29 cellular contexts compared by ENCODE assay signal in genomic region chr7:149319376-149319775, GRCh38.
"Had no signal": no experiment of that assay in that cellular context is flagged by ENCODE, and none has a peak within 500 bp of the region (broad histone marks: within the 10 kb centered on the region; RNA-seq: fewer than 3 reads in every experiment).

No MANE protein-coding gene starts in this region.

- ATAC-seq: naive thymus-derived CD8-positive, alpha-beta T cell; natural killer cell treated with Interleukin-12 subunit alpha and Interleukin-12 subunit beta and Interleukin-15 and Interleukin-18, amount 100 ng/mL, for 72 hours; psoas muscle; right lobe of liver; stimulated activated effector memory CD8-positive, alpha-beta T cell treated with anti-CD3 and anti-CD28 coated beads, Interleukin-12 subunit alpha, Interleukin-12 subunit beta, amount 100 ng/mL, for 72 hours; stimulated activated naive B cell treated with anti-CD40 and anti-IgM and Interleukin-4, amounts not matched to agents 10 μg/mL and 1 μg/mL and 100 μg/mL, for 72 hours; upper lobe of right lung had no signal

- H3K79me2 ChIP-seq: parathyroid adenoma had no signal

- H3K4me1 Mint-ChIP-seq: neural crest cell had no signal

- H3K4me1 ChIP-seq: parathyroid adenoma, psoas muscle, sigmoid colon, thyroid gland, tibial nerve, upper lobe of right lung, uterus had no signal

- H2AFZ ChIP-seq: parathyroid adenoma had no signal

- H3K36me3 Mint-ChIP-seq: stimulated activated effector memory CD8-positive, alpha-beta T cell treated with anti-CD3 and anti-CD28 coated beads, Interleukin-12 subunit alpha, Interleukin-12 subunit beta, amount 100 ng/mL, for 72 hours; stimulated activated naive B cell treated with anti-CD40 and anti-IgM and Interleukin-4, amounts not matched to agents 10 μg/mL and 1 μg/mL and 100 μg/mL, for 72 hours; type B pancreatic cell had no signal

- DNase-seq: nephron progenitor cell; occipital lobe; ovary; posterior cingulate gyrus; psoas muscle; right cardiac atrium; right lobe of liver; sigmoid colon; small intestine; stimulated activated CD4-positive, alpha-beta T cell treated with anti-CD3 and anti-CD28 coated beads, Interleukin-15, amount 100 ng/mL, for 24 hours; stimulated activated CD4-positive, alpha-beta T cell treated with anti-CD3 and anti-CD28 coated beads, Interleukin-2, amount 100 ng/mL, for 24 hours; stimulated activated CD4-positive, alpha-beta T cell treated with anti-CD3 and anti-CD28 coated beads, Interleukin-2, amount 100 ng/mL, for 48 hours; stimulated activated CD4-positive, alpha-beta T cell treated with anti-CD3 and anti-CD28 coated beads, Interleukin-4, amount 100 ng/mL, for 24 hours; stimulated activated naive B cell treated with anti-CD40 and anti-IgM and Interleukin-4, amounts not matched to agents 10 μg/mL and 1 μg/mL and 100 μg/mL, for 72 hours; stimulated activated naive CD4-positive, alpha-beta T cell treated with Interleukin-2 at 50 U/mL for 16 hours; stomach; thyroid gland; upper lobe of right lung; uterus had no signal

- H3K9me3 ChIP-seq: ovary, psoas muscle, right lobe of liver, stomach, thoracic aorta, thyroid gland, tibial nerve, upper lobe of right lung, uterus had no signal

- FAIRE-seq: small intestine had no signal

- H3K27ac ChIP-seq: ovary, parathyroid adenoma, psoas muscle, right lobe of liver, sigmoid colon, stomach, thoracic aorta, thyroid gland, tibial nerve, upper lobe of right lung, uterus had no signal

- H3K9me3 Mint-ChIP-seq: natural killer cell treated with Interleukin-12 subunit alpha and Interleukin-12 subunit beta and Interleukin-15 and Interleukin-18, amount 100 ng/mL, for 72 hours; stimulated activated naive CD8-positive, alpha-beta T cell treated with anti-CD3 and anti-CD28 coated beads, Interleukin-15, Interleukin-2, amounts not matched to agents 100 ng/mL and 50 ng/mL, for 24 hours had no signal

- H3K9ac ChIP-seq: parathyroid adenoma had no signal

- H3K36me3 ChIP-seq: ovary, right lobe of liver, sigmoid colon, stomach, thoracic aorta, thyroid gland, tibial nerve, upper lobe of right lung, uterus had no signal

- H3K27me3 ChIP-seq: ovary, right lobe of liver, thyroid gland, tibial nerve, upper lobe of right lung, uterus had no signal

- H3K4me3 Mint-ChIP-seq: naive thymus-derived CD8-positive, alpha-beta T cell; natural killer cell treated with Interleukin-12 subunit alpha and Interleukin-12 subunit beta and Interleukin-15 and Interleukin-18, amount 100 ng/mL, for 72 hours; nephron progenitor cell; neural crest cell; stimulated activated effector memory CD8-positive, alpha-beta T cell treated with anti-CD3 and anti-CD28 coated beads, Interleukin-12 subunit alpha, Interleukin-12 subunit beta, amount 100 ng/mL, for 72 hours; stimulated activated naive B cell treated with anti-CD40 and anti-IgM and Interleukin-4, amounts not matched to agents 10 μg/mL and 1 μg/mL and 100 μg/mL, for 72 hours; stimulated activated naive CD8-positive, alpha-beta T cell treated with anti-CD3 and anti-CD28 coated beads, Interleukin-15, Interleukin-2, amounts not matched to agents 100 ng/mL and 50 ng/mL, for 24 hours; type B pancreatic cell had no signal

- H3K27ac Mint-ChIP-seq: naive thymus-derived CD8-positive, alpha-beta T cell; natural killer cell treated with Interleukin-12 subunit alpha and Interleukin-12 subunit beta and Interleukin-15 and Interleukin-18, amount 100 ng/mL, for 72 hours; progenitor cell of endocrine pancreas; stimulated activated effector memory CD8-positive, alpha-beta T cell treated with anti-CD3 and anti-CD28 coated beads, Interleukin-12 subunit alpha, Interleukin-12 subunit beta, amount 100 ng/mL, for 72 hours; stimulated activated naive B cell treated with anti-CD40 and anti-IgM and Interleukin-4, amounts not matched to agents 10 μg/mL and 1 μg/mL and 100 μg/mL, for 72 hours; stimulated activated naive CD8-positive, alpha-beta T cell treated with anti-CD3 and anti-CD28 coated beads, Interleukin-15, Interleukin-2, amounts not matched to agents 100 ng/mL and 50 ng/mL, for 24 hours; type B pancreatic cell had no signal

- H3K4me3 ChIP-seq: ovary, psoas muscle, right lobe of liver, sigmoid colon, stomach, thoracic aorta, thyroid gland, tibial nerve, upper lobe of right lung, uterus had no signal
